26 cellular contexts compared by ENCODE assay signal in the genomic region with DNA sequence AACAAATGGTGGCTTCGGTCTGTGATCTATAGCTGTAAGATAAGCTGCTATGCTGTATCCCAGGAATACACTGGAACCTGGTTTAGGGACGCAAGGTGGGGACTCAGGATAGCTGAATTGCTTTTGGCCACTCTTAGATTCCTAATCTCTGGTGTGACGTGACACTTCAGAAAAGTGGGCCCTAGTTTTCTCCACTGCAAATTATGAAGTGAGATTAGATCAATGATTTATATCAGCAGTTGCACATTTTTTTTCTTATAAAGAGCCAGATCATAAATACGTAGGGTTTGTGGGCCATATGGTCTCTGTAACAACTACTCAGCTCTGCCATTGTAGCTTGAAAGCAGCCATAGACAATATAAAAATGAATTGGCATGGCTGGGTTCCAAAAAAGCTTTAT.
"Had no signal": no experiment of that assay in that cellular context is flagged by ENCODE, and none has a peak within 500 bp of the region (broad histone marks: within the 10 kb centered on the region; RNA-seq: fewer than 3 reads in every experiment).

No MANE protein-coding gene starts in this region.

- H3K4me3 ChIP-seq: coronary artery, dorsolateral prefrontal cortex had no signal

- ATAC-seq: activated CD4-positive, alpha-beta T cell treated with anti-CD3 and anti-CD28 coated beads for 36 hours; activated CD8-positive, alpha-beta memory T cell treated with anti-CD3 and anti-CD28 coated beads, Interleukin-2, amount 10 ng/mL, durations not matched to agents 7 days and 5 days; activated CD8-positive, alpha-beta T cell treated with anti-CD3 and anti-CD28 coated beads, Interleukin-2, amount 10 ng/mL, durations not matched to agents 7 days and 5 days; activated T-helper 17 cell treated with anti-CD3 and anti-CD28 coated beads, Interleukin-2, amount 50 U/mL, for 72 hours; esophagus mucosa had no signal

- DNase-seq: activated CD4-positive, alpha-beta memory T cell treated with anti-CD3 and anti-CD28 coated beads for 36 hours; activated CD4-positive, alpha-beta T cell treated with anti-CD3 and anti-CD28 coated beads for 36 hours; activated CD4-positive, alpha-beta T cell treated with anti-CD3 and anti-CD28 coated beads, Interleukin-2, amount 10 ng/mL, durations not matched to agents 24 days and 14 days; activated CD4-positive, CD25-positive, alpha-beta regulatory T cell; activated CD4-positive, CD25-positive, alpha-beta regulatory T cell treated with anti-CD3 and anti-CD28 coated beads, Interleukin-2, amount 50 U/mL, for 72 hours; activated CD8-positive, alpha-beta memory T cell treated with anti-CD3 and anti-CD28 coated beads, Interleukin-2, amount 10 ng/mL, durations not matched to agents 7 days and 5 days; activated CD8-positive, alpha-beta memory T cell treated with anti-CD3 and anti-CD28 coated beads, Interleukin-2, amount 50 U/mL, for 4 hours; activated CD8-positive, alpha-beta T cell treated with anti-CD3 and anti-CD28 coated beads, Interleukin-2, amount 10 ng/mL, durations not matched to agents 7 days and 5 days; activated effector memory CD4-positive, alpha-beta T cell treated with Interleukin-2 at 50 U/mL for 16 hours; activated gamma-delta T cell treated with Interleukin-2 at 50 U/mL for 16 hours; activated naive CD4-positive, alpha-beta T cell treated with anti-CD3 and anti-CD28 coated beads, Interleukin-2, amount 50 U/mL, for 16 hours; activated naive CD4-positive, alpha-beta T cell treated with Interleukin-2 at 50 U/mL for 16 hours; activated T-cell treated with anti-CD3 and anti-CD28 coated beads for 4 hours; activated T-cell treated with anti-CD3 and anti-CD28 coated beads, Interleukin-2, amount 50 U/mL, for 24 hours; amniotic stem cell; anterior cingulate cortex; brain microvascular endothelial cell; dorsolateral prefrontal cortex; effector memory CD4-positive, alpha-beta T cell; endodermal cell; foreskin fibroblast; head of caudate nucleus; T-helper 2 cell had no signal

- H3K36me3 ChIP-seq: brain microvascular endothelial cell had no signal

- H3K27ac ChIP-seq: brain microvascular endothelial cell, coronary artery, dorsolateral prefrontal cortex had no signal

- H3K27me3 ChIP-seq: brain microvascular endothelial cell, dorsolateral prefrontal cortex had no signal
